8 cellular contexts compared by ENCODE assay signal in the genomic region with DNA sequence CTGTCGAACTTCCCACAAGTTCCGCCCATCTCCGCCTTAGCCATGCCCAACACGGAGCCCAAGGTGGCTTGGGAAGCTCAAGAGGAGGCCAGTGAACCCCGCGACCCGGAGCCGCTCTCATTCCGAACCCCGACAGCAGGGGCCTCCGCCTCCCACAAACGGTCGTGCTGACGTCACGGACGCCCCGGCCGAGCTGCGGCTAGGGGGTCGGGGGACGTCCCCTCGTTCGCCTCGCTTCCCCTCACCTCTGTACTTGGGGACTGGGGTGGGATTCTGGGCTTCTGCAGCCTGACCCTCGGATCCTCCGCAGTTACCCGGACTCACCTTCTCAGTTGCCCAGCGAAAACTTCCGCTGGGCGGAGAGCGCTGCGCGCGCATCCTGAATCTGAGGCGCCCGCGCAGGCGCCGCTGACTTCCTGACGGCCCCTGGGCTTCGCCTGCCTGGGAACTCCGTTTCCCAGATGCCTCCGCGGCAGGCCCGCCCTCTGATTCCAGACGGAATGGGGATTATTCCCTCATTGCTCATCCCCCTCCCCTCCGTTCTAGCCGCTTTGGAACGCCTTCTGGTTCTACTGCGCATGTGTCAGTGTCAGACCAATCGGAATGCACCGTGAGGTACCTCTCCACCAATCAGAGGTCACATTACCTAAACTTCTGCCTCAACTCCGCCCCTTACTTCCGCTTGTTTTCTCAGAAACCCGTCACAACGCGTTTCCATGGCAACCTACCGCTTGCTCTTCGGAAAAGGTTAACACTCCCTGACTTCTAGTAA. TPM values are rescaled to one million over a fixed set of nuclear protein-coding genes. Genes with fewer than 3 reads are reported as not detected.
DNase-seq lines count a peak whose midpoint lies in the region; ATAC-seq and TF ChIP-seq lines count a peak whose summit lies in the region.

A gene with protein sequence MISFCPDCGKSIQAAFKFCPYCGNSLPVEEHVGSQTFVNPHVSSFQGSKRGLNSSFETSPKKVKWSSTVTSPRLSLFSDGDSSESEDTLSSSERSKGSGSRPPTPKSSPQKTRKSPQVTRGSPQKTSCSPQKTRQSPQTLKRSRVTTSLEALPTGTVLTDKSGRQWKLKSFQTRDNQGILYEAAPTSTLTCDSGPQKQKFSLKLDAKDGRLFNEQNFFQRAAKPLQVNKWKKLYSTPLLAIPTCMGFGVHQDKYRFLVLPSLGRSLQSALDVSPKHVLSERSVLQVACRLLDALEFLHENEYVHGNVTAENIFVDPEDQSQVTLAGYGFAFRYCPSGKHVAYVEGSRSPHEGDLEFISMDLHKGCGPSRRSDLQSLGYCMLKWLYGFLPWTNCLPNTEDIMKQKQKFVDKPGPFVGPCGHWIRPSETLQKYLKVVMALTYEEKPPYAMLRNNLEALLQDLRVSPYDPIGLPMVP (minus strand): TSS at position 351 of the 772 bp plus-strand sequence. CDS start 9,210 bp downstream, outside the sequence.

- H3K79me2 ChIP-seq in smooth muscle cell (ENCODE audit: low read depth): peaks cover 64% of the 10 kb centered on the region

- H3K4me1 ChIP-seq in smooth muscle cell (ENCODE audit: low read depth): peaks cover 13% of the 10 kb centered on the region

- H3K27ac Mint-ChIP-seq in activated B cell treated with CpG ODN at 0.5 μM for 24 hours: peak within 1 kb of the TSS; percentile 100

- H3K36me3 Mint-ChIP-seq in activated B cell treated with CpG ODN at 0.5 μM for 24 hours (ENCODE audit: low read depth): peaks cover 33% of the 10 kb centered on the region

- H3K27me3 ChIP-seq in smooth muscle cell (ENCODE audit: low read depth): no peaks in the 10 kb centered on the region

- peak within 1 kb of the TSS; percentile 97 for H3K4me3 Mint-ChIP-seq in activated B cell treated with CpG ODN at 0.5 μM for 24 hours

- peaks cover 46% of the 10 kb centered on the region for H3K4me1 Mint-ChIP-seq in activated B cell treated with CpG ODN at 0.5 μM for 24 hours

- TF ChIP-seq CTCF in AG09309 (IDR thresholded peaks at IDR 0.05; ENCODE audit: control insufficient read depth, insufficient read depth, low read depth, low read length, missing control alignments) (no peak), activated B cell treated with CpG ODN at 0.5 μM for 24 hours (IDR thresholded peaks at IDR 0.05) (no peak), smooth muscle cell (IDR thresholded peaks at IDR 0.05; ENCODE audit: borderline replicate concordance, insufficient read depth, poor library complexity, severe bottlenecking) (no peak)

- in situ Hi-C loops in GM18951 (cut with MboI; ENCODE audit: low sequenced_read_pairs, unreplicated experiment): no loop called here

- peak within 1 kb of the TSS; percentile 95 for H3K9ac ChIP-seq in smooth muscle cell (ENCODE audit: low read depth)

- under 1% methylated on average over 59 of the region's 59 CpGs for WGBS in smooth muscle cell (ENCODE audit: low lambda C conversion rate)

- POLR2A ChIA-PET in activated B cell treated with CpG ODN at 0.5 μM for 24 hours (lab: Charles Lee): interaction anchor here (0.5 to 1.6 kb wide), 4 partner anchors 148 to 570 kb away, joined by 3 to 4 read pairs (median 3); a partner anchor contains a TSS

- H3K27me3 Mint-ChIP-seq in activated B cell treated with CpG ODN at 0.5 μM for 24 hours: no peaks in the 10 kb centered on the region

- H3K9me3 ChIP-seq in smooth muscle cell (replicated peaks; ENCODE audit: low read depth): no peaks in the 10 kb centered on the region

- H3K4me2 ChIP-seq in smooth muscle cell: peak within 1 kb of the TSS; percentile 96

- CTCF ChIA-PET in activated B cell treated with CpG ODN at 0.5 μM for 24 hours (lab: Charles Lee): interaction anchor here (0.9 to 1.0 kb wide), 2 partner anchors 25 to 85 kb away, joined by 3 to 5 read pairs; no protein-coding TSS in a partner anchor

- intact Hi-C loops in activated B cell treated with CpG ODN at 0.5 μM for 24 hours (cut with micrococcal nuclease): loop anchor here (1.0 to 5.0 kb wide), 9 partner anchors 26 to 486 kb away; a partner anchor contains a TSS

- peak within 1 kb of the TSS; percentile 91 for H2AFZ ChIP-seq in smooth muscle cell (ENCODE audit: low read depth)

- no peaks in the 10 kb centered on the region for H3K36me3 ChIP-seq in smooth muscle cell (ENCODE audit: low read depth)

- DNase-seq in AG09309 (ENCODE audit: low read depth): peak; percentile 100
- DNase-seq in NCI-H345 (lab: John Stamatoyannopoulos, UW): peak; percentile 98
- peak; percentile 95 for DNase-seq in activated B cell treated with CpG ODN at 0.5 μM for 24 hours
- peak; percentile 94 to 100 (median 99) for DNase-seq in caudate nucleus (lab: John Stamatoyannopoulos, UW)
- DNase-seq in iPS-NIHi7 (ENCODE audit: extremely low spot score): peak; percentile 99
- DNase-seq in smooth muscle cell (lab: John Stamatoyannopoulos, UW; ENCODE audit: unreplicated experiment): peak; percentile 89

- H3K27ac ChIP-seq in caudate nucleus (ENCODE audit: low read depth, low read length) (peak within 1 kb of the TSS; percentile 93), smooth muscle cell (ENCODE audit: low read depth) (peak within 1 kb of the TSS; percentile 96)

- peaks cover 28% of the 10 kb centered on the region for H4K20me1 ChIP-seq in smooth muscle cell (ENCODE audit: low read depth)

- H3F3A ChIP-seq in smooth muscle cell (ENCODE audit: low read depth): no peaks in the 10 kb centered on the region

- H3K9me3 Mint-ChIP-seq in activated B cell treated with CpG ODN at 0.5 μM for 24 hours: peaks cover 2% of the 10 kb centered on the region

- TF ChIP-seq POLR2A in GM18951 (IDR thresholded peaks at IDR 0.05; ENCODE audit: extremely low read depth, insufficient read depth, insufficient read length): peak; percentile 87

- ATAC-seq in HG03196 (IDR thresholded peaks at IDR 0.05; ENCODE audit: unreplicated experiment) (peak; percentile 77), activated B cell treated with CpG ODN at 0.5 μM for 24 hours (ENCODE audit: low read depth) (peak; percentile 87)

- H3K4me3 ChIP-seq in AG09309 (ENCODE audit: control insufficient read depth, low read depth, low read length) (peak within 1 kb of the TSS; percentile 97), smooth muscle cell (peak within 1 kb of the TSS; percentile 78)

RNA-seq across cellular contexts. Expression of the gene that starts here (rescaled TPM):
- 71.1 and 82.6 TPM in 2 replicates for total RNA-seq in activated B cell treated with CpG ODN at 0.5 μM for 24 hours
- 31.3 and 41.4 TPM in 2 replicates for total RNA-seq in smooth muscle cell
- polyA plus RNA-seq in smooth muscle cell: 24.6 and 27.8 TPM in 2 replicates

Comparison
In these comparisons a context has a peak if more than half of its experiments do, and no peak if none do; other contexts are left out.
1. Peak in every context shown above with its lines: DNase-seq, ATAC-seq, H3K4me3 ChIP-seq and H3K27ac ChIP-seq.